In genomic region chr6:17932362-17932852, GRCh38 we compare ENCODE assay signal across 11 cellular contexts. TPM values are rescaled to one million over a fixed set of nuclear protein-coding genes. Genes with fewer than 3 reads are reported as not detected.
A peak's percentile ranks its signal among the peaks of the same experiment; 100 is the strongest.
DNase-seq lines count a peak whose midpoint lies in the region; ATAC-seq, FAIRE-seq and TF ChIP-seq lines count a peak whose summit lies in the region.
"Had no signal": no experiment of that assay in that cellular context is flagged by ENCODE, and none has a peak within 500 bp of the region (broad histone marks: within the 10 kb centered on the region; RNA-seq: fewer than 3 reads in every experiment).

No MANE protein-coding gene starts in this region.

- H3K27ac ChIP-seq in SK-N-SH (ENCODE audit: low read depth in 2 of 2, low read length in 1 of 2) (peak overlapping the region in 1 of 2 experiments; percentile 18; a peak in 1 of 4 replicates), endothelial cell of umbilical vein (ENCODE audit: insufficient read depth, low read depth, low read length) (peak overlapping the region; percentile 96), aorta (ENCODE audit: low read depth in 1 of 2, low read length in 2 of 2) (peak overlapping the region; percentile 64 to 84)
- H3K27ac ChIP-seq: SJCRH30 had no signal

- no peak for TF ChIP-seq POLR2A in endothelial cell of umbilical vein (IDR thresholded peaks at IDR 0.05; ENCODE audit: low read depth, low read length)

- no peaks in the 10 kb centered on the region for H3K27me3 Mint-ChIP-seq in mesothelial cell of epicardium (ENCODE audit: low read depth)

- H3K36me3 ChIP-seq in SK-N-SH (replicated peaks in 1 of 2; ENCODE audit: control insufficient read depth in 1 of 2, insufficient read depth in 2 of 2, low read length in 1 of 2) (no peaks in the 10 kb centered on the region), endothelial cell of umbilical vein (ENCODE audit: control insufficient read depth in 2 of 2, extremely low read depth in 1 of 2, insufficient read depth in 2 of 2, low read length in 2 of 2) (no peaks in the 10 kb centered on the region), aorta (ENCODE audit: control insufficient read depth in 1 of 2, insufficient read depth in 2 of 2, low read length in 1 of 2) (no peaks in the 10 kb centered on the region)
- H3K36me3 ChIP-seq: SJCRH30 had no signal

- H3K4me1 ChIP-seq in SK-N-SH (ENCODE audit: control insufficient read depth in 1 of 2, insufficient read depth in 2 of 2, low read depth in 1 of 2, low read length in 1 of 2) (peaks cover 13 to 41% of the 10 kb centered on the region in 2 experiments), endothelial cell of umbilical vein (ENCODE audit: control insufficient read depth, extremely low read depth, insufficient read depth, low read length) (peaks cover 50% of the 10 kb centered on the region), aorta (ENCODE audit: control insufficient read depth in 1 of 2, insufficient read depth in 2 of 2, low read length in 2 of 2) (peaks cover 9 to 22% of the 10 kb centered on the region in 2 donors)
- H3K4me1 ChIP-seq: SJCRH30 had no signal

- H3K4me3 Mint-ChIP-seq in mesothelial cell of epicardium = no peak overlapping the region
- H3K4me3 Mint-ChIP-seq: activated naive CD8-positive, alpha-beta T cell treated with anti-CD3 and anti-CD28 coated beads, Interleukin-2, amount 50 U/mL, for 24 hours; stimulated activated naive CD8-positive, alpha-beta T cell treated with anti-CD3 and anti-CD28 coated beads, Interleukin-15, Interleukin-2, amounts not matched to agents 100 ng/mL and 50 ng/mL, for 24 hours had no signal

- H3K9me2 ChIP-seq in SK-N-SH = no peaks in the 10 kb centered on the region

- no peaks in the 10 kb centered on the region for H3K9me3 ChIP-seq in SK-N-SH
- no peaks in the 10 kb centered on the region for H3K9me3 ChIP-seq in endothelial cell of umbilical vein (replicated peaks; ENCODE audit: control insufficient read depth, insufficient read depth, low read length)
- H3K9me3 ChIP-seq in aorta (ENCODE audit: control insufficient read depth, low read length) = no peaks in the 10 kb centered on the region
- H3K9me3 ChIP-seq: SJCRH30 had no signal

- FAIRE-seq in endothelial cell of umbilical vein (lab: Jason Lieb, UNC) (peak; percentile 60), HTR-8/SVneo (lab: Jason Lieb, UNC) (no peak)

- intact Hi-C loops in endothelial cell of umbilical vein (cut with micrococcal nuclease) = loop anchor here (2.0 to 5.0 kb wide), 3 partner anchors 36 to 440 kb away; no protein-coding TSS in a partner anchor
- intact Hi-C loops in aorta (cut with DNase I) = loop anchor here (5.0 kb wide), 2 partner anchors 35 to 40 kb away; no protein-coding TSS in a partner anchor

- POLR2A ChIA-PET in SK-N-SH (lab: Yijun Ruan, JAX) = no interaction called here
- POLR2A ChIA-PET in endothelial cell of umbilical vein (lab: Charles Lee) = no interaction called here

- H3K27ac Mint-ChIP-seq in mesothelial cell of epicardium = peak overlapping the region; percentile 68
- H3K27ac Mint-ChIP-seq: activated naive CD8-positive, alpha-beta T cell treated with anti-CD3 and anti-CD28 coated beads, Interleukin-2, amount 50 U/mL, for 24 hours; stimulated activated naive CD8-positive, alpha-beta T cell treated with anti-CD3 and anti-CD28 coated beads, Interleukin-15, Interleukin-2, amounts not matched to agents 100 ng/mL and 50 ng/mL, for 24 hours had no signal

- no peaks in the 10 kb centered on the region for H4K20me1 ChIP-seq in SK-N-SH (ENCODE audit: insufficient read depth)
- no peaks in the 10 kb centered on the region for H4K20me1 ChIP-seq in endothelial cell of umbilical vein (replicated peaks; ENCODE audit: control insufficient read depth, extremely low read depth, insufficient read depth, low read length)

- dilution Hi-C loops in endothelial cell of umbilical vein (cut with MboI; ENCODE audit: extremely low pct_ligation_motif_present, low sequenced_read_pairs) = no loop called here

- H3K9me1 ChIP-seq in endothelial cell of umbilical vein (replicated peaks; ENCODE audit: control insufficient read depth, extremely low read depth, insufficient read depth, low read length) = no peaks in the 10 kb centered on the region

- H3K4me3 ChIP-seq in SK-N-SH (ENCODE audit: low read depth in 2 of 2, low read length in 1 of 2) (no peak overlapping the region), endothelial cell of umbilical vein (replicated peaks in 1 of 3; ENCODE audit: insufficient read depth in 1 of 3, low read depth in 1 of 3, low read length in 3 of 3) (no peak overlapping the region), aorta (ENCODE audit: low read length in 2 of 2) (no peak overlapping the region)
- H3K4me3 ChIP-seq: SJCRH30 had no signal

- no TSS peak for BruUV-seq in endothelial cell of umbilical vein (replicated peaks; lab: Mats Ljungman, UMichigan)

- H3K27me3 ChIP-seq in SK-N-SH (ENCODE audit: insufficient read depth) = no peaks in the 10 kb centered on the region
- H3K27me3 ChIP-seq in endothelial cell of umbilical vein (ENCODE audit: control insufficient read depth in 2 of 2, insufficient read depth in 2 of 2, low read length in 2 of 2) = no peaks in the 10 kb centered on the region
- no peaks in the 10 kb centered on the region for H3K27me3 ChIP-seq in aorta (ENCODE audit: control insufficient read depth in 1 of 2, insufficient read depth in 2 of 2, low read length in 1 of 2)
- H3K27me3 ChIP-seq: SJCRH30 had no signal

- H2AFZ ChIP-seq in SK-N-SH (ENCODE audit: low read depth) (no peak overlapping the region), endothelial cell of umbilical vein (ENCODE audit: low read depth, low read length) (no peak overlapping the region)

- no peak for TF ChIP-seq EP300 in SK-N-SH (IDR thresholded peaks at IDR 0.05; ENCODE audit: borderline replicate concordance in 1 of 2, low read depth in 1 of 2, low read length in 1 of 2)

- no peak overlapping the region for H3K9ac ChIP-seq in SK-N-SH
- peak overlapping the region; percentile 34 for H3K9ac ChIP-seq in endothelial cell of umbilical vein (replicated peaks; ENCODE audit: extremely low read depth, insufficient read depth, low read length)

- H3F3A ChIP-seq in SK-N-SH (replicated peaks; ENCODE audit: insufficient read depth) = peaks cover 5% of the 10 kb centered on the region

- TF ChIP-seq CTCF in SK-N-SH (IDR thresholded peaks at IDR 0.05) (no peak), endothelial cell of umbilical vein (IDR thresholded peaks at IDR 0.05; ENCODE audit: extremely low read depth in 1 of 2, insufficient read depth in 1 of 2, low read depth in 1 of 2, low read length in 2 of 2) (no peak), mesothelial cell of epicardium (IDR thresholded peaks at IDR 0.05; ENCODE audit: unreplicated experiment) (no peak)

- TF ChIP-seq RAD21 in SK-N-SH (IDR thresholded peaks at IDR 0.05; ENCODE audit: low read length) = no peak

- peaks cover 74% of the 10 kb centered on the region for H3K4me1 Mint-ChIP-seq in mesothelial cell of epicardium

- H3K4me2 ChIP-seq in SK-N-SH (no peak overlapping the region), endothelial cell of umbilical vein (ENCODE audit: insufficient read depth, low read length) (peak overlapping the region; percentile 2)

- 78% methylated on average over 5 of the region's 5 CpGs for WGBS in SK-N-SH (ENCODE audit: low lambda C conversion rate)
- 3% methylated on average over 5 of the region's 5 CpGs for WGBS in aorta, 2 donors

- DNase-seq in SK-N-SH (no peak), endothelial cell of umbilical vein (ENCODE audit: low read depth, low spot score) (peak; percentile 58), mesothelial cell of epicardium (ENCODE audit: low spot score in 2 of 2, unreplicated experiment in 2 of 2) (no peak), aorta (peak in 1 of 2 donors; percentile 59), HTR-8/SVneo (ENCODE audit: insufficient read length, low spot score) (no peak), hippocampal formation (lab: John Stamatoyannopoulos, UW) (no peak)
- DNase-seq: activated naive CD8-positive, alpha-beta T cell treated with anti-CD3 and anti-CD28 coated beads, Interleukin-2, amount 50 U/mL, for 24 hours; SJCRH30 had no signal

- CTCF ChIA-PET in SK-N-SH (lab: Yijun Ruan, JAX) (no interaction called here), endothelial cell of umbilical vein (lab: Charles Lee) (interaction anchor here (0.9 to 1.2 kb wide), 3 partner anchors 53 to 117 kb away, joined by 3 to 4 read pairs (median 3); no protein-coding TSS in a partner anchor)

- no peaks in the 10 kb centered on the region for H3K9me3 Mint-ChIP-seq in mesothelial cell of epicardium
- H3K9me3 Mint-ChIP-seq: activated naive CD8-positive, alpha-beta T cell treated with anti-CD3 and anti-CD28 coated beads, Interleukin-2, amount 50 U/mL, for 24 hours; stimulated activated naive CD8-positive, alpha-beta T cell treated with anti-CD3 and anti-CD28 coated beads, Interleukin-15, Interleukin-2, amounts not matched to agents 100 ng/mL and 50 ng/mL, for 24 hours had no signal

- ATAC-seq in SK-N-SH treated with all-trans-retinoic acid at 6 μM for 48 hours = peak; percentile 27; the same call in 2 of the 3 replicates
- ATAC-seq in aorta (ENCODE audit: low FRiP score) = peak; percentile 77
- no peak for ATAC-seq in GM18517 (IDR thresholded peaks at IDR 0.05; ENCODE audit: unreplicated experiment)
- ATAC-seq: activated naive CD8-positive, alpha-beta T cell treated with anti-CD3 and anti-CD28 coated beads, Interleukin-2, amount 50 U/mL, for 24 hours had no signal

- no peaks in the 10 kb centered on the region for H3K36me3 Mint-ChIP-seq in mesothelial cell of epicardium

- peaks cover 92% of the 10 kb centered on the region for H3K79me2 ChIP-seq in SK-N-SH (ENCODE audit: insufficient read depth)
- peaks cover 42% of the 10 kb centered on the region for H3K79me2 ChIP-seq in endothelial cell of umbilical vein (ENCODE audit: control insufficient read depth, insufficient read depth, low read length)

TF ChIP-seq in SK-N-SH treated with all-trans-retinoic acid at 6 μM for 48 hours, 23 proteins besides CTCF, POLR2A, EP300 and RAD21 (continues in another document):
- no peak for TF ChIP-seq ESRRG (CRISPR knock-in tag; IDR thresholded peaks at IDR 0.05)

TF ChIP-seq in endothelial cell of umbilical vein, 7 proteins besides CTCF, POLR2A, EP300 and RAD21 (continues in another document):
- no peak for TF ChIP-seq FOS (IDR thresholded peaks at IDR 0.05; ENCODE audit: borderline replicate concordance, insufficient read depth, low read length)

RNA-seq across cellular contexts. Expression of gene KIF13A, which starts 55.0 kb away (rescaled TPM):
- polyA plus RNA-seq in SK-N-SH (2012; rRNA removed) (18.2 and 23.1 TPM in 2 replicates), endothelial cell of umbilical vein (24.8 and 24.9 TPM in 2 replicates), aorta (10 to 100 TPM; 52.6 to 56.1 TPM)
- polyA plus RNA-seq in SK-N-SH (2012; cell fraction: cytosol; rRNA removed) = 20.1 and 21.5 TPM in 2 replicates
- polyA plus RNA-seq in SK-N-SH (2012; cell fraction: nucleus; rRNA removed) = 14.1 and 23.0 TPM in 2 replicates
- total RNA-seq in endothelial cell of umbilical vein (55.5 and 65.8 TPM in 2 replicates), mesothelial cell of epicardium (52.2 to 57.0 TPM (median 54.4 TPM) in 3 replicates), aorta (100 to 1,000 TPM in 1 of 2 donors, 10 to 100 TPM in 1; 89.2 to 109 TPM)
- 30.6 and 31.9 TPM in 2 replicates for polyA plus RNA-seq in endothelial cell of umbilical vein (2011; cell fraction: cytosol; rRNA removed)
- polyA plus RNA-seq in endothelial cell of umbilical vein (2011; cell fraction: nucleus; rRNA removed) = 52.8 and 55.7 TPM in 2 replicates
- polyA plus RNA-seq in endothelial cell of umbilical vein (2012) = 34.0 and 43.0 TPM in 2 replicates
- polyA minus RNA-seq in endothelial cell of umbilical vein = 62.0 and 74.4 TPM in 2 replicates
- polyA minus RNA-seq in endothelial cell of umbilical vein (2011; cell fraction: cytosol; rRNA and poly(A)+ RNA removed) = 36.4 TPM
- 80.4 and 153 TPM in 2 replicates for polyA minus RNA-seq in endothelial cell of umbilical vein (2011; cell fraction: nucleus; rRNA and poly(A)+ RNA removed)
